In genomic region chr2:74199871-74200305, GRCh38 we compare ENCODE assay signal across 1 cellular context.
TF ChIP-seq lines count a peak whose summit lies in the region.

No MANE protein-coding gene starts in this region.

TF ChIP-seq in IMR-90, 13 proteins besides CTCF, POLR2A, EP300 and RAD21:
- TF ChIP-seq CEBPB (IDR thresholded peaks at IDR 0.05; ENCODE audit: low read depth, low read length) (no peak), MXI1 (IDR thresholded peaks at IDR 0.05; ENCODE audit: borderline replicate concordance, low read depth, low read length) (no peak), FOS (IDR thresholded peaks at IDR 0.05; ENCODE audit: low read depth, low read length) (no peak)
